Comparison of ENCODE assay signal across 30 cellular contexts in genomic region chr5:108168915-108169314, GRCh38.
DNase-seq lines count a peak whose midpoint lies in the region; ATAC-seq and TF ChIP-seq lines count a peak whose summit lies in the region.
"Had no signal": no experiment of that assay in that cellular context is flagged by ENCODE, and none has a peak within 500 bp of the region (broad histone marks: within the 10 kb centered on the region; RNA-seq: fewer than 3 reads in every experiment).

No MANE protein-coding gene starts in this region.

- H3K4me3 Mint-ChIP-seq in brain (no peak overlapping the region), natural killer cell (no peak overlapping the region)
- H3K4me3 Mint-ChIP-seq: activated naive CD8-positive, alpha-beta T cell treated with anti-CD3 and anti-CD28 coated beads, Interleukin-2, amount 10 ng/mL, durations not matched to agents 7 days and 5 days; endodermal cell; mesothelial cell of epicardium; nephron progenitor cell; stimulated activated naive CD8-positive, alpha-beta T cell treated with anti-CD3 and anti-CD28 coated beads, Interleukin-15, amount 100 ng/mL, for 72 hours; T-helper 17 cell; type B pancreatic cell had no signal

- H3K27me3 Mint-ChIP-seq in brain (no peaks in the 10 kb centered on the region), natural killer cell (ENCODE audit: low read depth in 2 of 2) (no peaks in the 10 kb centered on the region)
- H3K27me3 Mint-ChIP-seq: activated naive CD8-positive, alpha-beta T cell treated with anti-CD3 and anti-CD28 coated beads, Interleukin-2, amount 10 ng/mL, durations not matched to agents 7 days and 5 days; stimulated activated naive CD8-positive, alpha-beta T cell treated with anti-CD3 and anti-CD28 coated beads, Interleukin-15, amount 100 ng/mL, for 72 hours; T-helper 17 cell; type B pancreatic cell had no signal

- H3K27ac Mint-ChIP-seq in brain: peak overlapping the region in 4 of 5 experiments; percentile 3 to 80 (median 32)
- no peak overlapping the region for H3K27ac Mint-ChIP-seq in natural killer cell
- H3K27ac Mint-ChIP-seq: activated naive CD8-positive, alpha-beta T cell treated with anti-CD3 and anti-CD28 coated beads, Interleukin-2, amount 10 ng/mL, durations not matched to agents 7 days and 5 days; activated T-helper 2 cell treated with anti-CD3 and anti-CD28 coated beads, Interferon-gamma antibody, Interleukin-2, Interleukin-4, amounts not matched to agents 10 μg/mL and 5 μg/mL and 100 μg/mL, durations not matched to agents 14 hours and 24 hours and 36 hours; endodermal cell; mesothelial cell of epicardium; nephron progenitor cell; T-helper 17 cell; type B pancreatic cell had no signal

- H3K4me1 Mint-ChIP-seq in brain (peaks cover 30% of the 10 kb centered on the region), natural killer cell (no peaks in the 10 kb centered on the region)
- H3K4me1 Mint-ChIP-seq: activated naive CD8-positive, alpha-beta T cell treated with anti-CD3 and anti-CD28 coated beads, Interleukin-2, amount 10 ng/mL, durations not matched to agents 7 days and 5 days; nephron progenitor cell; stimulated activated naive CD8-positive, alpha-beta T cell treated with anti-CD3 and anti-CD28 coated beads, Interleukin-15, amount 100 ng/mL, for 72 hours had no signal

- H3K9me3 Mint-ChIP-seq in brain (no peaks in the 10 kb centered on the region), natural killer cell (no peaks in the 10 kb centered on the region)
- H3K9me3 Mint-ChIP-seq: activated T-helper 2 cell treated with anti-CD3 and anti-CD28 coated beads, Interferon-gamma antibody, Interleukin-2, Interleukin-4, amounts not matched to agents 10 μg/mL and 5 μg/mL and 100 μg/mL, durations not matched to agents 14 hours and 24 hours and 36 hours; nephron progenitor cell; stimulated activated naive CD8-positive, alpha-beta T cell treated with anti-CD3 and anti-CD28 coated beads, Interleukin-15, amount 100 ng/mL, for 72 hours; type B pancreatic cell had no signal

- intact Hi-C loops in natural killer cell (cut with micrococcal nuclease): no loop called here

- DNase-seq in NCI-H1092 treated with DMSO at 0.1 percent for 48 hours (lab: John Stamatoyannopoulos, UW) (peak; percentile 2), NCI-H1092 (lab: John Stamatoyannopoulos, UW) (no peak), NCI-H146 treated with DMSO at 0.1 percent for 48 hours (lab: John Stamatoyannopoulos, UW; ENCODE audit: unreplicated experiment) (peak; percentile 10), occipital lobe (lab: John Stamatoyannopoulos, UW) (peak; percentile 8), SIG-M5 treated with dmso at 0.1 percent for 504 hours (lab: John Stamatoyannopoulos, UW; ENCODE audit: unreplicated experiment) (no peak), natural killer cell (no peak), UCSD-AML1 (lab: John Stamatoyannopoulos, UW; ENCODE audit: unreplicated experiment) (no peak)
- DNase-seq: 8988T; activated CD4-positive, alpha-beta T cell treated with anti-CD3 and anti-CD28 coated beads, Interleukin-2, amount 50 U/mL, for 1 hour; activated CD8-positive, alpha-beta memory T cell treated with anti-CD3 and anti-CD28 coated beads, Interleukin-2, amount 50 U/mL, for 4 hours; activated naive CD8-positive, alpha-beta T cell treated with anti-CD3 and anti-CD28 coated beads, Interleukin-2, amount 10 ng/mL, durations not matched to agents 7 days and 5 days; colonic mucosa; EL; endodermal cell; HCEC 1CT; left colon; NCI-H2029 treated with DMSO at 0.1 percent for 48 hours; NCI-H82; nephron progenitor cell; PC-9; psoas muscle; spleen; stimulated activated CD4-positive, alpha-beta T cell treated with anti-CD3 and anti-CD28 coated beads, Interleukin-4, amount 100 ng/mL, for 4 hours; stimulated activated naive CD8-positive, alpha-beta T cell treated with anti-CD3 and anti-CD28 coated beads, Interleukin-15, amount 100 ng/mL, for 72 hours; T-helper 17 cell; WERI-Rb-1 had no signal

- H3K36me3 Mint-ChIP-seq in brain: peaks cover 7% of the 10 kb centered on the region
- no peaks in the 10 kb centered on the region for H3K36me3 Mint-ChIP-seq in natural killer cell
- H3K36me3 Mint-ChIP-seq: mesothelial cell of epicardium, type B pancreatic cell had no signal

- TF ChIP-seq CTCF in brain (conservative IDR thresholded peaks at IDR 0.05) (no peak), natural killer cell (IDR thresholded peaks at IDR 0.05) (no peak)

- ATAC-seq in natural killer cell: no peak
- ATAC-seq: left colon; psoas muscle; stimulated activated naive CD8-positive, alpha-beta T cell treated with anti-CD3 and anti-CD28 coated beads, Interleukin-15, amount 100 ng/mL, for 72 hours; T-helper 17 cell had no signal

Comparison
In these comparisons a context has a peak if more than half of its experiments do, and no peak if none do; other contexts are left out.
1. DNase-seq: peak in NCI-H1092 treated with DMSO at 0.1 percent for 48 hours (single experiment), NCI-H146 treated with DMSO at 0.1 percent for 48 hours (single experiment) and occipital lobe (single experiment); none in NCI-H1092 (single experiment), SIG-M5 treated with dmso at 0.1 percent for 504 hours (single experiment), natural killer cell (single experiment) and UCSD-AML1 (single experiment).
2. H3K27ac Mint-ChIP-seq: peak in brain (4 of 5); none in natural killer cell (0 of 2).